Comparison of ENCODE assay signal across 1 cellular context in the genomic region with DNA sequence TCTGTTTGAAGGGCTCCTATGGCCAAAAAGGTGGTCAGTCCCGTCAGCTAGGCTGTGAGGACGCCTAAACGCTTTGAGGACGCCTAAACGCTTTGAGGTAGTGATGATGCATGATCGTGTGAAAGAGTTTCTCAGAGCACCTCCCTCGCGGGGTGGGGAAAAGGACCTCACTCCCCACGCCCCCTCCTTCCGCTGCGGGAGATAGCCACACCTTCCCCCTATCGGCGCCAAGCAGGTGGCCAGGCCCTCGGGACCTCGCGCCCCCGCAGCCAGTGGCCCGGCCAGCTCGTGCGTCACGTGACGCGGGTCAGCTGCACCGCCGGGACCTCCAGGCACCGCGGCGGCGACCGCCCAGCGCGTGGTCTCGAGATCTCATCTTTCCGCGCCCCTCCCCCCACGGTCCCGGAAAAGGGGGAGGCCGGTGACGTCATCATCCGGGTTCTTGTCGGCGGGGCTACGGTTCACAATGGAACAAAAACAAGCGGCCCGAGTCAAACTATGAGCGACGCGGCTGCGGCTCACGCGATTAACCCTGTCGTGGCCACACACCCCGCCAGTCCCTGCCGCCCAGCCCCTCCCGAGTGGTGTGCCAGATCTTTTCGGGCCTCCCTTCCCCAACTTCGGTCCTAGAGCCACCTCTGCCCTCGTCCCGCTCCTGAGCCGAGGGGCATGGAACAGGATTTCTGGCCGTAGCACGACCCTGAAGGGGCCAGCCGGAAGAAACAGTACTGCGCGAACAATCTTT.
TF ChIP-seq lines count a peak whose summit lies in the region.

No MANE protein-coding gene starts in this region.

TF ChIP-seq in HepG2, 621 proteins besides CTCF, POLR2A, EP300 and RAD21 (continued from another document and continues in another):
- TF ChIP-seq, protein P1, sequence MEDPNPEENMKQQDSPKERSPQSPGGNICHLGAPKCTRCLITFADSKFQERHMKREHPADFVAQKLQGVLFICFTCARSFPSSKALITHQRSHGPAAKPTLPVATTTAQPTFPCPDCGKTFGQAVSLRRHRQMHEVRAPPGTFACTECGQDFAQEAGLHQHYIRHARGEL (CRISPR knock-in tag; IDR thresholded peaks at IDR 0.05) = no peak
- TF ChIP-seq TARDBP (CRISPR knock-in tag; IDR thresholded peaks at IDR 0.05) = peak; percentile 73; the same call in 1 of the 2 replicates
- TF ChIP-seq ZBTB38 (CRISPR knock-in tag; IDR thresholded peaks at IDR 0.05) = peak; percentile 89
- TF ChIP-seq SIN3B (IDR thresholded peaks at IDR 0.05; ENCODE audit: low read length) = no peak
- TF ChIP-seq KDM5B (CRISPR knock-in tag; IDR thresholded peaks at IDR 0.05; ENCODE audit: borderline replicate concordance) = peak; percentile 82
- TF ChIP-seq, protein P2, sequence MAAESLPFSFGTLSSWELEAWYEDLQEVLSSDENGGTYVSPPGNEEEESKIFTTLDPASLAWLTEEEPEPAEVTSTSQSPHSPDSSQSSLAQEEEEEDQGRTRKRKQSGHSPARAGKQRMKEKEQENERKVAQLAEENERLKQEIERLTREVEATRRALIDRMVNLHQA (CRISPR knock-in tag; IDR thresholded peaks at IDR 0.05) = no peak
- peak; percentile 85; the same call in 1 of the 2 replicates for TF ChIP-seq RNF2 (conservative IDR thresholded peaks at IDR 0.05; ENCODE audit: low read depth)
- TF ChIP-seq GABPB1 (CRISPR knock-in tag; IDR thresholded peaks at IDR 0.05) = peak; percentile 86
- TF ChIP-seq ZNF484 (CRISPR knock-in tag; IDR thresholded peaks at IDR 0.05; ENCODE audit: borderline replicate concordance, low read depth) = no peak
- no peak for TF ChIP-seq ZNF562 (CRISPR knock-in tag; IDR thresholded peaks at IDR 0.05; ENCODE audit: borderline replicate concordance)
- TF ChIP-seq, protein P3, sequence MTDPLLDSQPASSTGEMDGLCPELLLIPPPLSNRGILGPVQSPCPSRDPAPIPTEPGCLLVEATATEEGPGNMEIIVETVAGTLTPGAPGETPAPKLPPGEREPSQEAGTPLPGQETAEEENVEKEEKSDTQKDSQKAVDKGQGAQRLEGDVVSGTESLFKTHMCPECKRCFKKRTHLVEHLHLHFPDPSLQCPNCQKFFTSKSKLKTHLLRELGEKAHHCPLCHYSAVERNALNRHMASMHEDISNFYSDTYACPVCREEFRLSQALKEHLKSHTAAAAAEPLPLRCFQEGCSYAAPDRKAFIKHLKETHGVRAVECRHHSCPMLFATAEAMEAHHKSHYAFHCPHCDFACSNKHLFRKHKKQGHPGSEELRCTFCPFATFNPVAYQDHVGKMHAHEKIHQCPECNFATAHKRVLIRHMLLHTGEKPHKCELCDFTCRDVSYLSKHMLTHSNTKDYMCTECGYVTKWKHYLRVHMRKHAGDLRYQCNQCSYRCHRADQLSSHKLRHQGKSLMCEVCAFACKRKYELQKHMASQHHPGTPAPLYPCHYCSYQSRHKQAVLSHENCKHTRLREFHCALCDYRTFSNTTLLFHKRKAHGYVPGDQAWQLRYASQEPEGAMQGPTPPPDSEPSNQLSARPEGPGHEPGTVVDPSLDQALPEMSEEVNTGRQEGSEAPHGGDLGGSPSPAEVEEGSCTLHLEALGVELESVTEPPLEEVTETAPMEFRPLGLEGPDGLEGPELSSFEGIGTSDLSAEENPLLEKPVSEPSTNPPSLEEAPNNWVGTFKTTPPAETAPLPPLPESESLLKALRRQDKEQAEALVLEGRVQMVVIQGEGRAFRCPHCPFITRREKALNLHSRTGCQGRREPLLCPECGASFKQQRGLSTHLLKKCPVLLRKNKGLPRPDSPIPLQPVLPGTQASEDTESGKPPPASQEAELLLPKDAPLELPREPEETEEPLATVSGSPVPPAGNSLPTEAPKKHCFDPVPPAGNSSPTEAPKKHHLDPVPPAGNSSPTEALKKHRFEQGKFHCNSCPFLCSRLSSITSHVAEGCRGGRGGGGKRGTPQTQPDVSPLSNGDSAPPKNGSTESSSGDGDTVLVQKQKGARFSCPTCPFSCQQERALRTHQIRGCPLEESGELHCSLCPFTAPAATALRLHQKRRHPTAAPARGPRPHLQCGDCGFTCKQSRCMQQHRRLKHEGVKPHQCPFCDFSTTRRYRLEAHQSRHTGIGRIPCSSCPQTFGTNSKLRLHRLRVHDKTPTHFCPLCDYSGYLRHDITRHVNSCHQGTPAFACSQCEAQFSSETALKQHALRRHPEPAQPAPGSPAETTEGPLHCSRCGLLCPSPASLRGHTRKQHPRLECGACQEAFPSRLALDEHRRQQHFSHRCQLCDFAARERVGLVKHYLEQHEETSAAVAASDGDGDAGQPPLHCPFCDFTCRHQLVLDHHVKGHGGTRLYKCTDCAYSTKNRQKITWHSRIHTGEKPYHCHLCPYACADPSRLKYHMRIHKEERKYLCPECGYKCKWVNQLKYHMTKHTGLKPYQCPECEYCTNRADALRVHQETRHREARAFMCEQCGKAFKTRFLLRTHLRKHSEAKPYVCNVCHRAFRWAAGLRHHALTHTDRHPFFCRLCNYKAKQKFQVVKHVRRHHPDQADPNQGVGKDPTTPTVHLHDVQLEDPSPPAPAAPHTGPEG (CRISPR knock-in tag; IDR thresholded peaks at IDR 0.05) = peak; percentile 58; the same call in 1 of the 2 replicates
- TF ChIP-seq, protein P4, sequence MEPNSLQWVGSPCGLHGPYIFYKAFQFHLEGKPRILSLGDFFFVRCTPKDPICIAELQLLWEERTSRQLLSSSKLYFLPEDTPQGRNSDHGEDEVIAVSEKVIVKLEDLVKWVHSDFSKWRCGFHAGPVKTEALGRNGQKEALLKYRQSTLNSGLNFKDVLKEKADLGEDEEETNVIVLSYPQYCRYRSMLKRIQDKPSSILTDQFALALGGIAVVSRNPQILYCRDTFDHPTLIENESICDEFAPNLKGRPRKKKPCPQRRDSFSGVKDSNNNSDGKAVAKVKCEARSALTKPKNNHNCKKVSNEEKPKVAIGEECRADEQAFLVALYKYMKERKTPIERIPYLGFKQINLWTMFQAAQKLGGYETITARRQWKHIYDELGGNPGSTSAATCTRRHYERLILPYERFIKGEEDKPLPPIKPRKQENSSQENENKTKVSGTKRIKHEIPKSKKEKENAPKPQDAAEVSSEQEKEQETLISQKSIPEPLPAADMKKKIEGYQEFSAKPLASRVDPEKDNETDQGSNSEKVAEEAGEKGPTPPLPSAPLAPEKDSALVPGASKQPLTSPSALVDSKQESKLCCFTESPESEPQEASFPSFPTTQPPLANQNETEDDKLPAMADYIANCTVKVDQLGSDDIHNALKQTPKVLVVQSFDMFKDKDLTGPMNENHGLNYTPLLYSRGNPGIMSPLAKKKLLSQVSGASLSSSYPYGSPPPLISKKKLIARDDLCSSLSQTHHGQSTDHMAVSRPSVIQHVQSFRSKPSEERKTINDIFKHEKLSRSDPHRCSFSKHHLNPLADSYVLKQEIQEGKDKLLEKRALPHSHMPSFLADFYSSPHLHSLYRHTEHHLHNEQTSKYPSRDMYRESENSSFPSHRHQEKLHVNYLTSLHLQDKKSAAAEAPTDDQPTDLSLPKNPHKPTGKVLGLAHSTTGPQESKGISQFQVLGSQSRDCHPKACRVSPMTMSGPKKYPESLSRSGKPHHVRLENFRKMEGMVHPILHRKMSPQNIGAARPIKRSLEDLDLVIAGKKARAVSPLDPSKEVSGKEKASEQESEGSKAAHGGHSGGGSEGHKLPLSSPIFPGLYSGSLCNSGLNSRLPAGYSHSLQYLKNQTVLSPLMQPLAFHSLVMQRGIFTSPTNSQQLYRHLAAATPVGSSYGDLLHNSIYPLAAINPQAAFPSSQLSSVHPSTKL (CRISPR knock-in tag; IDR thresholded peaks at IDR 0.05) = peak; percentile 75
- TF ChIP-seq CENPT (CRISPR knock-in tag; IDR thresholded peaks at IDR 0.05; ENCODE audit: low read depth) = no peak
- TF ChIP-seq, protein P5, sequence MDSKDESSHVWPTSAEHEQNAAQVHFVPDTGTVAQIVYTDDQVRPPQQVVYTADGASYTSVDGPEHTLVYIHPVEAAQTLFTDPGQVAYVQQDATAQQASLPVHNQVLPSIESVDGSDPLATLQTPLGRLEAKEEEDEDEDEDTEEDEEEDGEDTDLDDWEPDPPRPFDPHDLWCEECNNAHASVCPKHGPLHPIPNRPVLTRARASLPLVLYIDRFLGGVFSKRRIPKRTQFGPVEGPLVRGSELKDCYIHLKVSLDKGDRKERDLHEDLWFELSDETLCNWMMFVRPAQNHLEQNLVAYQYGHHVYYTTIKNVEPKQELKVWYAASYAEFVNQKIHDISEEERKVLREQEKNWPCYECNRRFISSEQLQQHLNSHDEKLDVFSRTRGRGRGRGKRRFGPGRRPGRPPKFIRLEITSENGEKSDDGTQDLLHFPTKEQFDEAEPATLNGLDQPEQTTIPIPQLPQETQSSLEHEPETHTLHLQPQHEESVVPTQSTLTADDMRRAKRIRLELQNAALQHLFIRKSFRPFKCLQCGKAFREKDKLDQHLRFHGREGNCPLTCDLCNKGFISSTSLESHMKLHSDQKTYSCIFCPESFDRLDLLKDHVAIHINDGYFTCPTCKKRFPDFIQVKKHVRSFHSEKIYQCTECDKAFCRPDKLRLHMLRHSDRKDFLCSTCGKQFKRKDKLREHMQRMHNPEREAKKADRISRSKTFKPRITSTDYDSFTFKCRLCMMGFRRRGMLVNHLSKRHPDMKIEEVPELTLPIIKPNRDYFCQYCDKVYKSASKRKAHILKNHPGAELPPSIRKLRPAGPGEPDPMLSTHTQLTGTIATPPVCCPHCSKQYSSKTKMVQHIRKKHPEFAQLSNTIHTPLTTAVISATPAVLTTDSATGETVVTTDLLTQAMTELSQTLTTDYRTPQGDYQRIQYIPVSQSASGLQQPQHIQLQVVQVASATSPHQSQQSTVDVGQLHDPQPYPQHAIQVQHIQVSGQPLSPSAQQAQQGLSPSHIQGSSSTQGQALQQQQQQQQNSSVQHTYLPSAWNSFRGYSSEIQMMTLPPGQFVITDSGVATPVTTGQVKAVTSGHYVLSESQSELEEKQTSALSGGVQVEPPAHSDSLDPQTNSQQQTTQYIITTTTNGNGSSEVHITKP (CRISPR knock-in tag; IDR thresholded peaks at IDR 0.05; ENCODE audit: low read depth) = peak; percentile 86
- TF ChIP-seq GZF1 (CRISPR knock-in tag; IDR thresholded peaks at IDR 0.05) = no peak
- TF ChIP-seq, protein P6, sequence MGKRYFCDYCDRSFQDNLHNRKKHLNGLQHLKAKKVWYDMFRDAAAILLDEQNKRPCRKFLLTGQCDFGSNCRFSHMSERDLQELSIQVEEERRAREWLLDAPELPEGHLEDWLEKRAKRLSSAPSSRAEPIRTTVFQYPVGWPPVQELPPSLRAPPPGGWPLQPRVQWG (CRISPR knock-in tag; IDR thresholded peaks at IDR 0.05; ENCODE audit: borderline replicate concordance, low read depth) = no peak
- no peak for TF ChIP-seq ZNF296 (CRISPR knock-in tag; conservative IDR thresholded peaks at IDR 0.05)
- TF ChIP-seq ARNT (IDR thresholded peaks at IDR 0.05) = no peak
- TF ChIP-seq, protein P7, sequence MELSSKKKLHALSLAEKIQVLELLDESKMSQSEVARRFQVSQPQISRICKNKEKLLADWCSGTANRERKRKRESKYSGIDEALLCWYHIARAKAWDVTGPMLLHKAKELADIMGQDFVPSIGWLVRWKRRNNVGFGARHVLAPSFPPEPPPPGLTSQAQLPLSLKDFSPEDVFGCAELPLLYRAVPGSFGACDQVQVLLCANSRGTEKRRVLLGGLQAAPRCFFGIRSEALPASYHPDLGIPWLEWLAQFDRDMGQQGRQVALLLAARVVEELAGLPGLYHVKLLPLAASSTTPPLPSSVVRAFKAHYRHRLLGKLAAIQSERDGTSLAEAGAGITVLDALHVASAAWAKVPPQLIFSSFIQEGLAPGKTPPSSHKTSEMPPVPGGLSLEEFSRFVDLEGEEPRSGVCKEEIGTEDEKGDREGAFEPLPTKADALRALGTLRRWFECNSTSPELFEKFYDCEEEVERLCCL (CRISPR knock-in tag; IDR thresholded peaks at IDR 0.05; ENCODE audit: borderline replicate concordance) = no peak
- TF ChIP-seq ZBTB1 (CRISPR knock-in tag; IDR thresholded peaks at IDR 0.05; ENCODE audit: borderline replicate concordance) = no peak
- TF ChIP-seq, protein P8, sequence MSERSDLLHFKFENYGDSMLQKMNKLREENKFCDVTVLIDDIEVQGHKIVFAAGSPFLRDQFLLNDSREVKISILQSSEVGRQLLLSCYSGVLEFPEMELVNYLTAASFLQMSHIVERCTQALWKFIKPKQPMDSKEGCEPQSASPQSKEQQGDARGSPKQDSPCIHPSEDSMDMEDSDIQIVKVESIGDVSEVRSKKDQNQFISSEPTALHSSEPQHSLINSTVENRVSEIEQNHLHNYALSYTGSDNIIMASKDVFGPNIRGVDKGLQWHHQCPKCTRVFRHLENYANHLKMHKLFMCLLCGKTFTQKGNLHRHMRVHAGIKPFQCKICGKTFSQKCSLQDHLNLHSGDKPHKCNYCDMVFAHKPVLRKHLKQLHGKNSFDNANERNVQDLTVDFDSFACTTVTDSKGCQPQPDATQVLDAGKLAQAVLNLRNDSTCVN (CRISPR knock-in tag; IDR thresholded peaks at IDR 0.05; ENCODE audit: borderline replicate concordance) = no peak
- TF ChIP-seq DNMT1 (CRISPR knock-in tag; IDR thresholded peaks at IDR 0.05) = 0 out of 2 replicates have a peak, but pooled peaks have one; percentile 77
- no peak for TF ChIP-seq MEIS2 (CRISPR knock-in tag; IDR thresholded peaks at IDR 0.05)
- peak; percentile 8; the same call in 1 of the 2 replicates for TF ChIP-seq GATAD2A (CRISPR knock-in tag; IDR thresholded peaks at IDR 0.05)
- TF ChIP-seq AKAP8 (CRISPR knock-in tag; IDR thresholded peaks at IDR 0.05) = peak; percentile 85; the same call in 1 of the 2 replicates
- TF ChIP-seq YEATS2 (CRISPR knock-in tag; IDR thresholded peaks at IDR 0.05; ENCODE audit: borderline replicate concordance) = peak; percentile 79
- TF ChIP-seq, protein P9, sequence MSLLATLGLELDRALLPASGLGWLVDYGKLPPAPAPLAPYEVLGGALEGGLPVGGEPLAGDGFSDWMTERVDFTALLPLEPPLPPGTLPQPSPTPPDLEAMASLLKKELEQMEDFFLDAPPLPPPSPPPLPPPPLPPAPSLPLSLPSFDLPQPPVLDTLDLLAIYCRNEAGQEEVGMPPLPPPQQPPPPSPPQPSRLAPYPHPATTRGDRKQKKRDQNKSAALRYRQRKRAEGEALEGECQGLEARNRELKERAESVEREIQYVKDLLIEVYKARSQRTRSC (CRISPR knock-in tag; IDR thresholded peaks at IDR 0.05; ENCODE audit: low read depth) = no peak
- no peak for TF ChIP-seq KLF9 (CRISPR knock-in tag; IDR thresholded peaks at IDR 0.05; ENCODE audit: low read depth)
- TF ChIP-seq ZSCAN21 (CRISPR knock-in tag; IDR thresholded peaks at IDR 0.05; ENCODE audit: borderline replicate concordance) = peak; percentile 48; the same call in 1 of the 2 replicates
- TF ChIP-seq, protein P10, sequence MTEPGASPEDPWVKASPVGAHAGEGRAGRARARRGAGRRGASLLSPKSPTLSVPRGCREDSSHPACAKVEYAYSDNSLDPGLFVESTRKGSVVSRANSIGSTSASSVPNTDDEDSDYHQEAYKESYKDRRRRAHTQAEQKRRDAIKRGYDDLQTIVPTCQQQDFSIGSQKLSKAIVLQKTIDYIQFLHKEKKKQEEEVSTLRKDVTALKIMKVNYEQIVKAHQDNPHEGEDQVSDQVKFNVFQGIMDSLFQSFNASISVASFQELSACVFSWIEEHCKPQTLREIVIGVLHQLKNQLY (CRISPR knock-in tag; IDR thresholded peaks at IDR 0.05) = peak; percentile 89
- TF ChIP-seq ATAD3A (CRISPR knock-in tag; IDR thresholded peaks at IDR 0.05) = no peak
- TF ChIP-seq FOXC1 (CRISPR knock-in tag; IDR thresholded peaks at IDR 0.05; ENCODE audit: borderline replicate concordance) = peak; percentile 85; the same call in 1 of the 2 replicates
